ENCODE assay signal across 9 cellular contexts in genomic region chr16:2123706-2124376, GRCh38. TPM values are rescaled to one million over a fixed set of nuclear protein-coding genes. Genes with fewer than 3 reads are reported as not detected.
A peak's percentile ranks its signal among the peaks of the same experiment; 100 is the strongest.
DNase-seq lines count a peak whose midpoint lies in the region; ATAC-seq and TF ChIP-seq lines count a peak whose summit lies in the region.
"Not testable (repeated sequence)": the region's sequence is repeated elsewhere in the genome, so short reads cannot be mapped to it uniquely, and the experiment has no call there.
"Had no signal": no experiment of that assay in that cellular context is flagged by ENCODE, and none has a peak within 500 bp of the region (broad histone marks: within the 10 kb centered on the region; RNA-seq: fewer than 3 reads in every experiment).

No MANE protein-coding gene starts in this region.

- TF ChIP-seq RAD21 in Ishikawa (IDR thresholded peaks at IDR 0.05; ENCODE audit: low read depth) = not testable (repeated sequence)

- intact Hi-C loops in ascending aorta (cut with DNase I) = not testable (repeated sequence)

- H3K9me3 ChIP-seq in BLaER1; ascending aorta; hepatocyte (ENCODE audit: low read depth); mucosa of rectum (ENCODE audit: control insufficient read depth in 2 of 2, low read length in 2 of 2); skeletal muscle satellite cell (replicated peaks; ENCODE audit: low read length); upper lobe of left lung: not testable (repeated sequence)

- H3K9ac ChIP-seq in BLaER1 = peak overlapping the region; percentile 80
- peak overlapping the region in 1 of 2 donors; percentile 54 for H3K9ac ChIP-seq in mucosa of rectum (ENCODE audit: low read depth in 1 of 2, low read length in 2 of 2)
- H3K9ac ChIP-seq in skeletal muscle satellite cell (ENCODE audit: low read depth, low read length) = peak overlapping the region; percentile 80

- H3K4me3 ChIP-seq in BLaER1 (peak overlapping the region; percentile 57), ascending aorta (peak overlapping the region; percentile 44 to 62), skeletal muscle satellite cell (ENCODE audit: low read length) (peak overlapping the region; percentile 17), upper lobe of left lung (peak overlapping the region in 1 of 4 donors; percentile 38)
- H3K4me3 ChIP-seq in hepatocyte; mucosa of rectum (ENCODE audit: low read length in 2 of 2): not testable (repeated sequence)

- ATAC-seq in esophagus mucosa (peak; percentile 4), upper lobe of left lung (ENCODE audit: low FRiP score in 2 of 2) (peak; percentile 1 to 7)

- TF ChIP-seq EP300 in Ishikawa (IDR thresholded peaks at IDR 0.05; ENCODE audit: borderline replicate concordance); upper lobe of left lung (IDR thresholded peaks at IDR 0.05): not testable (repeated sequence)

- peak overlapping the region; percentile 86 for H3K27ac ChIP-seq in BLaER1
- peak overlapping the region; percentile 94 to 99 for H3K27ac ChIP-seq in ascending aorta
- H3K27ac ChIP-seq in hepatocyte = peak overlapping the region; percentile 99
- peak overlapping the region; percentile 82 to 84 for H3K27ac ChIP-seq in mucosa of rectum (ENCODE audit: low read depth in 2 of 2, low read length in 2 of 2)
- peak overlapping the region; percentile 86 to 91 (median 88) for H3K27ac ChIP-seq in upper lobe of left lung

- 59% methylated on average over 20 of the region's 27 CpGs for WGBS in hepatocyte (ENCODE audit: low lambda C conversion rate, missing lambda C conversion rate)
- 13 to 64% methylated on average over 7 to 9 of the region's 27 CpGs for WGBS in upper lobe of left lung, 2 donors

- not testable (repeated sequence) for TF ChIP-seq POLR2A in upper lobe of left lung (IDR thresholded peaks at IDR 0.05)

- H2AFZ ChIP-seq in hepatocyte = not testable (repeated sequence)

- H4K20me1 ChIP-seq in BLaER1 (peaks cover 80% of the 10 kb centered on the region), hepatocyte (ENCODE audit: insufficient read depth, poor library complexity, severe bottlenecking) (peaks cover 17% of the 10 kb centered on the region)

- not testable (repeated sequence) for DNase-seq in ascending aorta (ENCODE audit: low spot score in 2 of 2); hepatocyte (ENCODE audit: low spot score)
- peak in 1 of 2 donors; percentile 72 for DNase-seq in upper lobe of left lung

- not testable (repeated sequence) for H3K9me2 ChIP-seq in hepatocyte (replicated peaks; ENCODE audit: insufficient read depth)

- H3K27me3 ChIP-seq in BLaER1; ascending aorta; hepatocyte; mucosa of rectum (ENCODE audit: control insufficient read depth in 2 of 2, insufficient read depth in 2 of 2, low read length in 2 of 2); skeletal muscle satellite cell (ENCODE audit: control insufficient read depth, insufficient read depth, low read length); upper lobe of left lung: not testable (repeated sequence)

- H3K36me3 ChIP-seq in BLaER1; ascending aorta; hepatocyte (replicated peaks; ENCODE audit: insufficient read depth, low read depth); mucosa of rectum (ENCODE audit: control insufficient read depth in 2 of 2, insufficient read depth in 2 of 2, low read length in 2 of 2); skeletal muscle satellite cell (ENCODE audit: insufficient read depth, low read length); upper lobe of left lung: not testable (repeated sequence)

- peaks cover 54% of the 10 kb centered on the region for H3K79me2 ChIP-seq in hepatocyte

- H3K4me2 ChIP-seq in BLaER1 (peak overlapping the region; percentile 90), hepatocyte (peak overlapping the region; percentile 82), skeletal muscle satellite cell (ENCODE audit: low read length) (peak overlapping the region; percentile 63)

- not testable (repeated sequence) for TF ChIP-seq CTCF in ascending aorta (IDR thresholded peaks at IDR 0.05); hepatocyte (IDR thresholded peaks at IDR 0.05; ENCODE audit: poor library complexity); upper lobe of left lung (IDR thresholded peaks at IDR 0.05)

- H3K4me1 ChIP-seq in BLaER1 (peaks cover 64% of the 10 kb centered on the region), ascending aorta (peaks cover 34 to 54% of the 10 kb centered on the region in 2 donors), hepatocyte (ENCODE audit: insufficient read depth) (peaks cover 35% of the 10 kb centered on the region), mucosa of rectum (ENCODE audit: control insufficient read depth in 2 of 2, insufficient read depth in 2 of 2, low read length in 2 of 2) (peaks cover 15 to 28% of the 10 kb centered on the region in 2 donors), skeletal muscle satellite cell (ENCODE audit: control insufficient read depth, insufficient read depth, low read length) (peaks cover 63% of the 10 kb centered on the region), upper lobe of left lung (peaks cover 49 to 70% (median 58%) of the 10 kb centered on the region in 4 donors)

TF ChIP-seq in Ishikawa, 13 proteins besides CTCF, POLR2A, EP300 and RAD21:
- TF ChIP-seq MAX (IDR thresholded peaks at IDR 0.05) = 0 out of 2 replicates have a peak, but pooled peaks have one; percentile 16

RNA-seq across cellular contexts. Expression of gene PKD1, which starts 11.9 kb away (rescaled TPM):
- 551 TPM for total RNA-seq in ascending aorta
- 34.8 TPM for total RNA-seq in esophagus mucosa
- 40.2 and 60.6 TPM in 2 replicates for total RNA-seq in hepatocyte
- 35.9 and 49.3 TPM in 2 replicates for polyA plus RNA-seq in hepatocyte
- 90.8 and 110 TPM in 2 replicates for total RNA-seq in skeletal muscle satellite cell (2012; rRNA removed)
- total RNA-seq in upper lobe of left lung = 100 to 1,000 TPM in 3 of 6 donors, 10 to 100 TPM in 3; 75.4 to 567 (median 106) TPM

RNA-seq across cellular contexts. Expression of gene RAB26, which starts 24.6 kb away (rescaled TPM):
- total RNA-seq in ascending aorta (not detected), esophagus mucosa (6.0 TPM), hepatocyte (4.1 and 8.3 TPM in 2 replicates), upper lobe of left lung (1 to 10 TPM in 1 of 6 donors, under 1 TPM in 3, not detected in 2; 0.30 to 6.8 (median 0.85) TPM)
- 11.3 and 15.0 TPM in 2 replicates for polyA plus RNA-seq in hepatocyte
- 0.66 TPM in 1 of 2 replicates, not detected in the other for total RNA-seq in skeletal muscle satellite cell (2012; rRNA removed)
- polyA plus RNA-seq: CD14-positive monocyte had no signal

RNA-seq across cellular contexts. Expression of gene TRAF7, which starts 31.7 kb away (rescaled TPM):
- total RNA-seq in ascending aorta = 39.6 TPM
- 96.6 TPM for total RNA-seq in esophagus mucosa
- total RNA-seq in hepatocyte = 55.1 and 73.4 TPM in 2 replicates
- polyA plus RNA-seq in hepatocyte = 30.0 and 37.4 TPM in 2 replicates
- total RNA-seq in skeletal muscle satellite cell (2012; rRNA removed) = 55.3 and 64.7 TPM in 2 replicates
- total RNA-seq in upper lobe of left lung = 10 to 100 TPM; 34.6 to 72.6 (median 52.9) TPM
